10 cellular contexts compared by ENCODE assay signal in the genomic region with DNA sequence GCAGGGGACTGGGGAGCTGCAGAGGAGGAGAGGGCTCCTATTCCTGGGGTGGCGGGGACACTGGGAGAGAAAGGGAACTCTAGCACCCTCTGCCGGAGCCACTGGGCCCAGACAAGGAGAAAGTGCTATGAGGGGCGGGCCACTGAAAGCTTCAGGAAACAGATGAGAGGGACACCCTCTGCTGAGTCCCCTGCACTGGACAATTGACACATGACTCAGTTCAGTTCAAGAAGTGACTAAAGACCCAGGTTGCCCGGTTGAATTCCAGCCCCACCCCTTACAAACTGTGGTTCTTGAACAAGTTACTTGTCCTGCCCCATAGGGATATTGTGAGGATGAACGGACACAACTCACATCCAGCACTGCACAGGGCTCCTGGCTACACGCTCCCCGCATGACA. TPM values are rescaled to one million over a fixed set of nuclear protein-coding genes. Genes with fewer than 3 reads are reported as not detected.
A peak's percentile ranks its signal among the peaks of the same experiment; 100 is the strongest.
DNase-seq lines count a peak whose midpoint lies in the region; ATAC-seq and TF ChIP-seq lines count a peak whose summit lies in the region.
"Had no signal": no experiment of that assay in that cellular context is flagged by ENCODE, and none has a peak within 500 bp of the region (broad histone marks: within the 10 kb centered on the region; RNA-seq: fewer than 3 reads in every experiment).

No MANE protein-coding gene starts in this region.

- no peak overlapping the region for H3K4me3 ChIP-seq in H7 (ENCODE audit: insufficient read depth, low read depth, low read length)
- H3K4me3 ChIP-seq in stomach = no peak overlapping the region

- H3K4me3 Mint-ChIP-seq in activated T-helper 2 cell treated with anti-CD3 and anti-CD28 coated beads, Interferon-gamma antibody, Interleukin-2, Interleukin-4, amounts not matched to agents 10 μg/mL and 5 μg/mL and 100 μg/mL, durations not matched to agents 14 hours and 24 hours and 36 hours (ENCODE audit: low read depth) = no peak overlapping the region

- H3K36me3 ChIP-seq in H7 (replicated peaks; ENCODE audit: control insufficient read depth, insufficient read depth, low read length) (no peaks in the 10 kb centered on the region), stomach (no peaks in the 10 kb centered on the region)

- TF ChIP-seq EP300 in stomach (IDR thresholded peaks at IDR 0.05) = no peak

- ATAC-seq in HG02973 (IDR thresholded peaks at IDR 0.05; ENCODE audit: unreplicated experiment) (no peak), HG02938 (IDR thresholded peaks at IDR 0.05; ENCODE audit: unreplicated experiment) (no peak)

- DNase-seq in COLO668 (lab: John Stamatoyannopoulos, UW; ENCODE audit: unreplicated experiment) = peak; percentile 35
- peak; percentile 89 for DNase-seq in H7
- peak; percentile 44 for DNase-seq in SK-MEL-5 (ENCODE audit: low read depth, low spot score)
- peak; percentile 39 for DNase-seq in glomerular visceral epithelial cell (ENCODE audit: extremely low spot score)
- DNase-seq in stomach = peak; percentile 47
- no peak for DNase-seq in activated T-helper 2 cell treated with anti-CD3 and anti-CD28 coated beads, Interferon-gamma antibody, Interleukin-2, Interleukin-4, amounts not matched to agents 10 μg/mL and 5 μg/mL and 100 μg/mL, durations not matched to agents 14 hours and 24 hours and 36 hours (ENCODE audit: low spot score)

- H3K27me3 ChIP-seq in H7 (ENCODE audit: control insufficient read depth, insufficient read depth, low read length) (no peaks in the 10 kb centered on the region), stomach (peaks cover 0 to 20% (median 0%) of the 10 kb centered on the region in 3 donors)

- H3K9me3 ChIP-seq in stomach = no peaks in the 10 kb centered on the region

- no peaks in the 10 kb centered on the region for H3K9me3 Mint-ChIP-seq in activated T-helper 2 cell treated with anti-CD3 and anti-CD28 coated beads, Interferon-gamma antibody, Interleukin-2, Interleukin-4, amounts not matched to agents 10 μg/mL and 5 μg/mL and 100 μg/mL, durations not matched to agents 14 hours and 24 hours and 36 hours

- no peak for TF ChIP-seq POLR2A in stomach (IDR thresholded peaks at IDR 0.05)

- H3K27me3 Mint-ChIP-seq in activated T-helper 2 cell treated with anti-CD3 and anti-CD28 coated beads, Interferon-gamma antibody, Interleukin-2, Interleukin-4, amounts not matched to agents 10 μg/mL and 5 μg/mL and 100 μg/mL, durations not matched to agents 14 hours and 24 hours and 36 hours (ENCODE audit: low read depth) = no peaks in the 10 kb centered on the region

- H3K36me3 Mint-ChIP-seq in activated T-helper 2 cell treated with anti-CD3 and anti-CD28 coated beads, Interferon-gamma antibody, Interleukin-2, Interleukin-4, amounts not matched to agents 10 μg/mL and 5 μg/mL and 100 μg/mL, durations not matched to agents 14 hours and 24 hours and 36 hours (ENCODE audit: low read depth) = no peaks in the 10 kb centered on the region

- 40 to 79% (median 51%) methylated on average over 3 to 7 of the region's 7 CpGs for WGBS in stomach, 5 donors

- in situ Hi-C loops in SK-MEL-5 (cut with HindIII; ENCODE audit: low pct_unique_long_range_greater_than_20kb, low sequenced_read_pairs) = no loop called here

- intact Hi-C loops in stomach (cut with DNase I; ENCODE audit: low total_unique reads) = no loop called here
- intact Hi-C loops in activated T-helper 2 cell treated with anti-CD3 and anti-CD28 coated beads, Interferon-gamma antibody, Interleukin-2, Interleukin-4, amounts not matched to agents 10 μg/mL and 5 μg/mL and 100 μg/mL, durations not matched to agents 14 hours and 24 hours and 36 hours (cut with micrococcal nuclease) = no loop called here

- TF ChIP-seq CTCF in stomach (IDR thresholded peaks at IDR 0.05) = peak in 3 of 7 experiments; percentile 17 to 38 (median 30)

- no peak overlapping the region for H3K27ac ChIP-seq in stomach

- H3K4me1 ChIP-seq in stomach = peaks cover 0 to 5% (median 2%) of the 10 kb centered on the region in 4 donors

- H3K27ac Mint-ChIP-seq in activated T-helper 2 cell treated with anti-CD3 and anti-CD28 coated beads, Interferon-gamma antibody, Interleukin-2, Interleukin-4, amounts not matched to agents 10 μg/mL and 5 μg/mL and 100 μg/mL, durations not matched to agents 14 hours and 24 hours and 36 hours = no peak overlapping the region

- peaks cover 2% of the 10 kb centered on the region for H3K4me1 Mint-ChIP-seq in activated T-helper 2 cell treated with anti-CD3 and anti-CD28 coated beads, Interferon-gamma antibody, Interleukin-2, Interleukin-4, amounts not matched to agents 10 μg/mL and 5 μg/mL and 100 μg/mL, durations not matched to agents 14 hours and 24 hours and 36 hours (ENCODE audit: low read depth)

RNA-seq across cellular contexts. Expression of a gene that starts 5.0 kb away (rescaled TPM):
- not detected in 2 replicates for total RNA-seq in H7 (2014; rRNA removed; shearing (Covaris generic))
- not detected in 2 replicates for total RNA-seq in SK-MEL-5 (2014; rRNA removed; shearing (Covaris generic))
- polyA plus RNA-seq in SK-MEL-5 (2015; cell fraction: cytosol; rRNA removed) = not detected in 2 replicates
- polyA plus RNA-seq in SK-MEL-5 (2015; cell fraction: nucleus; rRNA removed) = 0.28 TPM in 1 of 2 replicates, not detected in the other
- total RNA-seq in stomach = not detected
- polyA plus RNA-seq in stomach = under 1 TPM in 2 of 3 donors, not detected in 1; 0.12 to 0.43 TPM
- 0.39 TPM in 1 of 2 replicates, not detected in the other for total RNA-seq in activated T-helper 2 cell treated with anti-CD3 and anti-CD28 coated beads, Interferon-gamma antibody, Interleukin-2, Interleukin-4, amounts not matched to agents 10 μg/mL and 5 μg/mL and 100 μg/mL, durations not matched to agents 14 hours and 24 hours and 36 hours
- total RNA-seq: LHCN-M2, urinary bladder had no signal

RNA-seq across cellular contexts. Expression of a gene that starts 51.8 kb away (rescaled TPM):
- total RNA-seq in H7 (2014; rRNA removed; shearing (Covaris generic)) = not detected in 2 replicates
- total RNA-seq in SK-MEL-5 (2014; rRNA removed; shearing (Covaris generic)) = not detected in 2 replicates
- 0.02 TPM in 1 of 2 replicates, not detected in the other for polyA plus RNA-seq in SK-MEL-5 (2015; cell fraction: cytosol; rRNA removed)
- not detected in 2 replicates for polyA plus RNA-seq in SK-MEL-5 (2015; cell fraction: nucleus; rRNA removed)
- total RNA-seq in stomach = 1 to 10 TPM in 1 of 5 donors, under 1 TPM in 1, not detected in 3; 0.37 to 1.2 TPM
- polyA plus RNA-seq in stomach = 1 to 10 TPM; 1.2 to 2.3 (median 2.1) TPM
- 0.09 TPM in 1 of 2 replicates, not detected in the other for total RNA-seq in activated T-helper 2 cell treated with anti-CD3 and anti-CD28 coated beads, Interferon-gamma antibody, Interleukin-2, Interleukin-4, amounts not matched to agents 10 μg/mL and 5 μg/mL and 100 μg/mL, durations not matched to agents 14 hours and 24 hours and 36 hours
- total RNA-seq: LHCN-M2 had no signal
